Comparison of ENCODE assay signal across 21 cellular contexts in the genomic region with DNA sequence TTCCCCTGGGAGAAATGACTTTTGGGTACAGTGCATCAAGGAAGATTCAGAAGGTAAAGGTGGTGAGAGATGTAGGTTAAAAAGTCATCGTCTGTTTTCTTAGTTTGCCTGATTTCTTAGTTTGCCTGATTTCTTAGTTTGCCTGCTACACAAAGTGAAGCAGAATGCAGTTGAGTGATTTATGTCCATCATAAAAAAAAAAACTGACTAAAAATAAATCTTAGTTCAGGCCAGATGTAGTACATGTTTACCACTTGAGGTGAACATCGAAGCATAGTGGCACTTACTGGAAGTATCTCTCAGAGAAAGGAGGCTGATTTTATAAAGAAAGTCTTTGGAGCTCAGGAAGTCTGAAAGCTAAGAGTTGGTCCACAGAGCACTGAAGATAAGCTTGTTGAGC.
DNase-seq lines count a peak whose midpoint lies in the region; ATAC-seq, FAIRE-seq and TF ChIP-seq lines count a peak whose summit lies in the region.
"Had no signal": no experiment of that assay in that cellular context is flagged by ENCODE, and none has a peak within 500 bp of the region (broad histone marks: within the 10 kb centered on the region; RNA-seq: fewer than 3 reads in every experiment).

No MANE protein-coding gene starts in this region.

- CTCF ChIA-PET in HEK293 (lab: Yijun Ruan, JAX) (no interaction called here), K562 (lab: Yijun Ruan, JAX; ENCODE audit: low intra/inter-chr PET ratio) (no interaction called here)

- no peaks in the 10 kb centered on the region for H4K20me1 ChIP-seq in K562 (replicated peaks; ENCODE audit: control insufficient read depth, insufficient read depth, low read length)

- peak overlapping the region in 1 of 2 experiments; percentile 72; a peak in 1 of 4 replicates for H3K9ac ChIP-seq in K562 (ENCODE audit: insufficient read depth in 1 of 2, low read depth in 2 of 2, low read length in 2 of 2)

- peaks cover 3 to 22% of the 10 kb centered on the region in 2 donors for H3K36me3 Mint-ChIP-seq in stimulated activated naive B cell treated with anti-CD40 and anti-IgM and Interleukin-4, amounts not matched to agents 10 μg/mL and 1 μg/mL and 100 μg/mL, for 72 hours

- H2AFZ ChIP-seq in K562 (ENCODE audit: low read depth, low read length): no peak overlapping the region

- no peaks in the 10 kb centered on the region for H3K36me3 ChIP-seq in cardiac muscle cell
- no peaks in the 10 kb centered on the region for H3K36me3 ChIP-seq in heart right ventricle
- H3K36me3 ChIP-seq in HEK293 (ENCODE audit: control insufficient read depth in 2 of 2, insufficient read depth in 1 of 2, low read length in 2 of 2): no peaks in the 10 kb centered on the region
- peaks cover 14% of the 10 kb centered on the region for H3K36me3 ChIP-seq in K562 (ENCODE audit: control insufficient read depth, insufficient read depth, low read length)
- H3K36me3 ChIP-seq: Peyer's patch had no signal

- H3K4me1 Mint-ChIP-seq in stimulated activated naive B cell treated with anti-CD40 and anti-IgM and Interleukin-4, amounts not matched to agents 10 μg/mL and 1 μg/mL and 100 μg/mL, for 72 hours: peaks cover 42 to 45% of the 10 kb centered on the region in 2 donors

- no peak overlapping the region for H3K4me3 ChIP-seq in cardiac muscle cell
- no peak overlapping the region for H3K4me3 ChIP-seq in heart right ventricle
- no peak overlapping the region for H3K4me3 ChIP-seq in HEK293 (ENCODE audit: low read depth, low read length)
- H3K4me3 ChIP-seq in K562: no peak overlapping the region
- H3K4me3 ChIP-seq: Peyer's patch, SK-N-MC had no signal

- TF ChIP-seq CTCF in cardiac muscle cell (IDR thresholded peaks at IDR 0.05; ENCODE audit: low read depth, low read length) (no peak), heart right ventricle (IDR thresholded peaks at IDR 0.05) (no peak), HEK293 (tag by site-specific recombination; IDR thresholded peaks at IDR 0.05) (no peak), K562 (IDR thresholded peaks at IDR 0.05 in 2 of 3, conservative IDR thresholded peaks at IDR 0.05 in 1 of 3; ENCODE audit: insufficient read depth in 2 of 3, low read depth in 1 of 3, low read length in 3 of 3) (no peak)

- intact Hi-C loops in heart right ventricle (cut with DNase I): loop anchor here in 2 of 10 donors (10.0 kb wide), 1 partner anchor 56 kb away; no protein-coding TSS in a partner anchor
- intact Hi-C loops in K562 (cut with micrococcal nuclease): loop anchor here (5.0 kb wide), 1 partner anchor 87 kb away; no protein-coding TSS in a partner anchor

- no peak for TF ChIP-seq EP300 in K562 (IDR thresholded peaks at IDR 0.05; ENCODE audit: low read length)

- FAIRE-seq in K562 (lab: Jason Lieb, UNC) (no peak), RCC 7860 (lab: Jason Lieb, UNC) (no peak)
- FAIRE-seq: A204.1, HTR-8/SVneo had no signal

- ATAC-seq in heart right ventricle: no peak
- no peak for ATAC-seq in K562
- no peak for ATAC-seq in stimulated activated naive B cell treated with anti-CD40 and anti-IgM and Interleukin-4, amounts not matched to agents 10 μg/mL and 1 μg/mL and 100 μg/mL, for 72 hours (replicated peaks)

- H3K4me1 ChIP-seq in cardiac muscle cell (ENCODE audit: low read depth): peaks cover 25% of the 10 kb centered on the region
- peaks cover 0 to 56% (median 25%) of the 10 kb centered on the region in 9 donors for H3K4me1 ChIP-seq in heart right ventricle
- H3K4me1 ChIP-seq in HEK293 (ENCODE audit: control insufficient read depth, insufficient read depth, low read length): peaks cover 5% of the 10 kb centered on the region; the same call in 1 of the 2 replicates
- peaks cover 34 to 97% of the 10 kb centered on the region in 2 experiments for H3K4me1 ChIP-seq in K562 (replicated peaks in 1 of 2; ENCODE audit: control insufficient read depth in 2 of 2, insufficient read depth in 2 of 2, low read length in 2 of 2)

- H3K27ac ChIP-seq in cardiac muscle cell (peak overlapping the region; percentile 76), heart right ventricle (no peak overlapping the region), HEK293 (ENCODE audit: extremely low read depth, low read depth, low read length) (no peak overlapping the region), K562 (ENCODE audit: extremely low read depth, low read depth, low read length) (peak overlapping the region; percentile 85)
- H3K27ac ChIP-seq: HL-60, SK-N-MC had no signal

- in situ Hi-C loops in K562 (cut with MboI): no loop called here

- no peaks in the 10 kb centered on the region for H3K9me3 ChIP-seq in cardiac muscle cell (ENCODE audit: low read depth)
- H3K9me3 ChIP-seq in heart right ventricle: no peaks in the 10 kb centered on the region
- H3K9me3 ChIP-seq in HEK293 (ENCODE audit: control insufficient read depth, insufficient read depth, low read depth, low read length): no peaks in the 10 kb centered on the region
- no peaks in the 10 kb centered on the region for H3K9me3 ChIP-seq in K562 (replicated peaks; ENCODE audit: control insufficient read depth, insufficient read depth, low read depth, low read length)
- H3K9me3 ChIP-seq: Peyer's patch had no signal

- H3K27me3 ChIP-seq in cardiac muscle cell (no peaks in the 10 kb centered on the region), heart right ventricle (no peaks in the 10 kb centered on the region), K562 (ENCODE audit: control insufficient read depth in 2 of 2, insufficient read depth in 2 of 2, low read length in 2 of 2) (no peaks in the 10 kb centered on the region)
- H3K27me3 ChIP-seq: Peyer's patch had no signal

- WGBS in heart right ventricle, 2 donors: 77 to 79% methylated on average over 2 of the region's 2 CpGs
- WGBS in K562 (ENCODE audit: insufficient coverage, low coverage, missing lambda C conversion rate): 58% methylated on average over 2 of the region's 2 CpGs

- TF ChIP-seq POLR2A in K562 (conservative IDR thresholded peaks at IDR 0.05): no peak

- DNase-seq in cardiac muscle cell (ENCODE audit: low read depth in 1 of 2, low spot score in 1 of 2): no peak
- DNase-seq in heart right ventricle: no peak
- DNase-seq in K562 (ENCODE audit: extremely low read depth in 1 of 4, low spot score in 3 of 4): no peak
- DNase-seq in stimulated activated naive B cell treated with anti-CD40 and anti-IgM and Interleukin-4, amounts not matched to agents 10 μg/mL and 1 μg/mL and 100 μg/mL, for 72 hours: no peak
- no peak for DNase-seq in C1 segment of cervical spinal cord (lab: John Stamatoyannopoulos, UW)
- no peak for DNase-seq in NCI-H1930 (lab: John Stamatoyannopoulos, UW)
- DNase-seq in RCC 7860 (ENCODE audit: low spot score): no peak
- DNase-seq: CD8-positive, alpha-beta memory T cell; DMS 273 treated with DMSO at 0.1 percent for 48 hours; HCEC 1CT; NCI-H1436; NCI-H2081; NCI-H510A; NCI-H82; Peyer's patch; Right ventricle myocardium superior had no signal

- H3K9me1 ChIP-seq in K562 (ENCODE audit: control insufficient read depth, insufficient read depth, low read length): no peaks in the 10 kb centered on the region

- no peak overlapping the region for H3K4me3 Mint-ChIP-seq in stimulated activated naive B cell treated with anti-CD40 and anti-IgM and Interleukin-4, amounts not matched to agents 10 μg/mL and 1 μg/mL and 100 μg/mL, for 72 hours
- H3K4me3 Mint-ChIP-seq: CD8-positive, alpha-beta memory T cell had no signal

- H3K9me3 Mint-ChIP-seq in stimulated activated naive B cell treated with anti-CD40 and anti-IgM and Interleukin-4, amounts not matched to agents 10 μg/mL and 1 μg/mL and 100 μg/mL, for 72 hours: no peaks in the 10 kb centered on the region
- H3K9me3 Mint-ChIP-seq: CD8-positive, alpha-beta memory T cell had no signal

- BruUV-seq in K562 (replicated peaks; lab: Mats Ljungman, UMichigan): no TSS peak

- TF ChIP-seq RAD21 in K562 (CRISPR knock-in tag; conservative IDR thresholded peaks at IDR 0.05 in 1 of 2, IDR thresholded peaks at IDR 0.05 in 1 of 2): no peak

- POLR2A ChIA-PET in HEK293 (lab: Yijun Ruan, JAX) (no interaction called here), K562 (lab: Yijun Ruan, JAX) (interaction anchor here (1.1 to 1.5 kb wide), 3 partner anchors 10 to 23 kb away, joined by 3 read pairs; no protein-coding TSS in a partner anchor)

- peaks cover 92% of the 10 kb centered on the region for H3K79me2 ChIP-seq in K562 (ENCODE audit: control insufficient read depth, insufficient read depth, low read length)

- H3K4me2 ChIP-seq in K562 (ENCODE audit: insufficient read depth, low read length): peak overlapping the region; percentile 63

- peak overlapping the region; percentile 11 for H3K27ac Mint-ChIP-seq in stimulated activated naive B cell treated with anti-CD40 and anti-IgM and Interleukin-4, amounts not matched to agents 10 μg/mL and 1 μg/mL and 100 μg/mL, for 72 hours

- H3K27me3 Mint-ChIP-seq in stimulated activated naive B cell treated with anti-CD40 and anti-IgM and Interleukin-4, amounts not matched to agents 10 μg/mL and 1 μg/mL and 100 μg/mL, for 72 hours: no peaks in the 10 kb centered on the region
- H3K27me3 Mint-ChIP-seq: CD8-positive, alpha-beta memory T cell had no signal

TF ChIP-seq in HEK293, 187 proteins besides CTCF, POLR2A, EP300 and RAD21 (continues in another document):
- TF ChIP-seq, protein P1, sequence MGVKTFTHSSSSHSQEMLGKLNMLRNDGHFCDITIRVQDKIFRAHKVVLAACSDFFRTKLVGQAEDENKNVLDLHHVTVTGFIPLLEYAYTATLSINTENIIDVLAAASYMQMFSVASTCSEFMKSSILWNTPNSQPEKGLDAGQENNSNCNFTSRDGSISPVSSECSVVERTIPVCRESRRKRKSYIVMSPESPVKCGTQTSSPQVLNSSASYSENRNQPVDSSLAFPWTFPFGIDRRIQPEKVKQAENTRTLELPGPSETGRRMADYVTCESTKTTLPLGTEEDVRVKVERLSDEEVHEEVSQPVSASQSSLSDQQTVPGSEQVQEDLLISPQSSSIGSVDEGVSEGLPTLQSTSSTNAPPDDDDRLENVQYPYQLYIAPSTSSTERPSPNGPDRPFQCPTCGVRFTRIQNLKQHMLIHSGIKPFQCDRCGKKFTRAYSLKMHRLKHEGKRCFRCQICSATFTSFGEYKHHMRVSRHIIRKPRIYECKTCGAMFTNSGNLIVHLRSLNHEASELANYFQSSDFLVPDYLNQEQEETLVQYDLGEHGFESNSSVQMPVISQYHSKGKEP (tag by site-specific recombination; IDR thresholded peaks at IDR 0.05): no peak

Comparison
In these comparisons a context has a peak if more than half of its experiments do, and no peak if none do; other contexts are left out.
1. H3K27ac ChIP-seq: peak in cardiac muscle cell (single experiment) and K562 (single experiment); none in heart right ventricle (0 of 10) and HEK293 (single experiment).